In the genomic region with DNA sequence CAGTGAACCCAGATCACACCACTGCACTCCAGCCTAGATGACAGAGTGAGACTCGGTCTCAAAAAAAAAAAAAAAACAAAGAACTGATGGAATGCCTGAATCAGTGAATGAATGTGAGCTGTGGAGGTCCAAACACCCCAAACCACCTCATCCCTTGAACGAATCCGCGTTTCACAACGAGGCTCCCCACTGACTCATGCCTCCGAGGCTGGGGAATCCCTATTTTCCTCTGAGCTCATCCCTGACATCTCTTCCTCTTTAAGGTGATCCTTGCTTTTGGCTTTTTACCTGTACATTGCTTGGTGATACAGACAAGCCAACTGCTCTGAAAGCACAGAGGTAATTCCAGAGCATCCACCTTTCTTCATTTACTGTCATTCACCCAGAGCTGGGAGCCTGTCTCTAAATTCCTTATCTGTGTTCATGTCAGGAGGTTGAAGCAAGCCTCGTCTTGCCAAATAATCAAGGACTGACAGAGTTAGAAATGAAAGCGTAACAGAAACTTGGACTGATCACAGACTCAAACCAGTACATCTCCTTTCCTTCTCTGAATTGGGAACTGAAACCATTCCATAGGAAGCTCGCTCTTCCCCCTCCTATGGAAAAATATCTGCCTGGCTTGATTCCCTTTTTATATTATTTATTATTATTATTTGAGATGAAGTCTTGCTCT, we compare ENCODE assay signal across 11 cellular contexts. TPM values are rescaled to one million over a fixed set of nuclear protein-coding genes. Genes with fewer than 3 reads are reported as not detected.
DNase-seq lines count a peak whose midpoint lies in the region; ATAC-seq, FAIRE-seq and TF ChIP-seq lines count a peak whose summit lies in the region.
"Not testable (repeated sequence)": the region's sequence is repeated elsewhere in the genome, so short reads cannot be mapped to it uniquely, and the experiment has no call there.
"Had no signal": no experiment of that assay in that cellular context is flagged by ENCODE, and none has a peak within 500 bp of the region (broad histone marks: within the 10 kb centered on the region; RNA-seq: fewer than 3 reads in every experiment).

No MANE protein-coding gene starts in this region.

- in situ Hi-C loops in mammary epithelial cell (cut with MboI; ENCODE audit: low sequenced_read_pairs in 2 of 2), result not testable (repeated sequence)

- dilution Hi-C loops in mammary epithelial cell (cut with HindIII; ENCODE audit: low sequenced_read_pairs), result not testable (repeated sequence)

- not testable (repeated sequence) for H3K36me3 Mint-ChIP-seq in mesothelial cell of epicardium

- TF ChIP-seq CTCF in RWPE2 (IDR thresholded peaks at IDR 0.05; ENCODE audit: poor library complexity, severe bottlenecking); mammary epithelial cell (conservative IDR thresholded peaks at IDR 0.05 in 1 of 2, IDR thresholded peaks at IDR 0.05 in 1 of 2; ENCODE audit: extremely low read depth in 1 of 2, insufficient read depth in 1 of 2, low read depth in 1 of 2, low read length in 2 of 2); hepatocyte (IDR thresholded peaks at IDR 0.05; ENCODE audit: poor library complexity); mesothelial cell of epicardium (IDR thresholded peaks at IDR 0.05; ENCODE audit: unreplicated experiment): not testable (repeated sequence)

- H3K9me3 Mint-ChIP-seq in mesothelial cell of epicardium, result not testable (repeated sequence)

- TF ChIP-seq POLR2A in H54 (IDR thresholded peaks at IDR 0.05; ENCODE audit: low read depth, low read length), result not testable (repeated sequence)

- not testable (repeated sequence) for H3K9me2 ChIP-seq in hepatocyte (replicated peaks; ENCODE audit: insufficient read depth)

- H3K27ac ChIP-seq in RWPE2 (ENCODE audit: poor library complexity, severe bottlenecking) (peak overlapping the region; percentile 72), mammary epithelial cell (ENCODE audit: insufficient read depth, low read depth, low read length) (peak overlapping the region; percentile 68), esophagus (ENCODE audit: low read depth in 2 of 2, low read length in 1 of 2) (peak overlapping the region; percentile 84 to 91), hepatocyte (peak overlapping the region; percentile 78)

- ATAC-seq in RWPE2 (ENCODE audit: low read depth), result peak; percentile 73
- peak; percentile 40 for ATAC-seq in sciatic nerve

- not testable (repeated sequence) for H3K9me3 ChIP-seq in RWPE2 (ENCODE audit: severe bottlenecking); mammary epithelial cell (replicated peaks; ENCODE audit: insufficient read depth, low read length); esophagus (ENCODE audit: control insufficient read depth in 2 of 2, insufficient read depth in 1 of 2, low read depth in 1 of 2, low read length in 1 of 2); hepatocyte (ENCODE audit: low read depth)

- not testable (repeated sequence) for H3K36me3 ChIP-seq in RWPE2 (ENCODE audit: low read depth); mammary epithelial cell (ENCODE audit: insufficient read depth, low read length); esophagus (ENCODE audit: control insufficient read depth in 2 of 2, insufficient read depth in 2 of 2, low read length in 1 of 2); hepatocyte (replicated peaks; ENCODE audit: insufficient read depth, low read depth)

- H4K20me1 ChIP-seq in mammary epithelial cell (ENCODE audit: insufficient read depth, low read length); hepatocyte (ENCODE audit: insufficient read depth, poor library complexity, severe bottlenecking): not testable (repeated sequence)

- H2AFZ ChIP-seq in mammary epithelial cell (ENCODE audit: low read depth, low read length); hepatocyte: not testable (repeated sequence)

- intact Hi-C loops in mammary epithelial cell (cut with micrococcal nuclease); sciatic nerve (cut with DNase I): not testable (repeated sequence)

- H3K27me3 ChIP-seq in RWPE2 (ENCODE audit: insufficient read depth, poor library complexity, severe bottlenecking); mammary epithelial cell (ENCODE audit: insufficient read depth, low read length); esophagus (ENCODE audit: control insufficient read depth in 1 of 2, insufficient read depth in 2 of 2, low read length in 2 of 2); hepatocyte: not testable (repeated sequence)

- H3K27ac Mint-ChIP-seq in mesothelial cell of epicardium, result peak overlapping the region; percentile 73

- peak; percentile 89 for FAIRE-seq in H54 (lab: Jason Lieb, UNC)

- no CpG with 5 or more reads among the region's 9 CpGs for WGBS in mammary epithelial cell (ENCODE audit: low coverage, missing lambda C conversion rate)
- 53 to 58% methylated on average over 1 to 2 of the region's 9 CpGs for WGBS in esophagus, 2 donors
- WGBS in hepatocyte (ENCODE audit: low lambda C conversion rate, missing lambda C conversion rate), result 83% methylated on average over 2 of the region's 9 CpGs

- not testable (repeated sequence) for H3K4me3 Mint-ChIP-seq in mesothelial cell of epicardium

- H3K27me3 Mint-ChIP-seq in mesothelial cell of epicardium (ENCODE audit: low read depth), result not testable (repeated sequence)

- not testable (repeated sequence) for DNase-seq in H54 (ENCODE audit: insufficient read length, low spot score); RWPE2 (ENCODE audit: low spot score); mammary epithelial cell; hepatocyte (ENCODE audit: low spot score); mesothelial cell of epicardium (ENCODE audit: low spot score in 2 of 2, unreplicated experiment in 2 of 2); sciatic nerve (ENCODE audit: low spot score)

- CTCF ChIA-PET in mammary epithelial cell (lab: Charles Lee; ENCODE audit: low non-redundant PET), result not testable (repeated sequence)

- H3K4me2 ChIP-seq in mammary epithelial cell (ENCODE audit: insufficient read depth, low read depth, low read length); hepatocyte: not testable (repeated sequence)

- not testable (repeated sequence) for H3K4me3 ChIP-seq in RWPE2 (ENCODE audit: severe bottlenecking); mammary epithelial cell (replicated peaks in 1 of 3; ENCODE audit: insufficient read depth in 1 of 3, low read depth in 2 of 3, low read length in 3 of 3); hepatocyte
- peak overlapping the region in 1 of 2 donors; percentile 30 for H3K4me3 ChIP-seq in esophagus (ENCODE audit: low read depth in 1 of 2, low read length in 2 of 2)

- not testable (repeated sequence) for H3K9ac ChIP-seq in mammary epithelial cell (ENCODE audit: insufficient read depth, low read length)

- H3K4me1 Mint-ChIP-seq in mesothelial cell of epicardium, result peaks cover 44% of the 10 kb centered on the region

- TSS peak; percentile 90 for BruUV-seq in mammary epithelial cell (replicated peaks; lab: Mats Ljungman, UMichigan)

- not testable (repeated sequence) for H3K79me2 ChIP-seq in mammary epithelial cell (ENCODE audit: insufficient read depth, low read length); hepatocyte

- H3K4me1 ChIP-seq in RWPE2 (ENCODE audit: insufficient read depth, poor library complexity, severe bottlenecking) (peaks cover 34% of the 10 kb centered on the region), mammary epithelial cell (ENCODE audit: insufficient read depth, low read length) (peaks cover 12% of the 10 kb centered on the region), hepatocyte (ENCODE audit: insufficient read depth) (peaks cover 21% of the 10 kb centered on the region)
- H3K4me1 ChIP-seq in esophagus (ENCODE audit: control insufficient read depth in 2 of 2, insufficient read depth in 2 of 2, low read length in 1 of 2), result not testable (repeated sequence)

RNA-seq across cellular contexts. Expression of gene HCAR2, which starts 3.0 kb away (rescaled TPM):
- total RNA-seq in mammary epithelial cell (under 1 TPM; 0.17 to 0.28 TPM), hepatocyte (2.1 and 3.8 TPM in 2 replicates), mesothelial cell of epicardium (8.4 to 11.1 TPM (median 10.9 TPM) in 3 replicates), sciatic nerve (2.6 TPM)
- polyA plus RNA-seq in mammary epithelial cell (0.19 TPM), esophagus (10 to 100 TPM; 35.6 to 53.2 TPM), hepatocyte (3.7 and 5.0 TPM in 2 replicates)
- not detected for polyA minus RNA-seq in mammary epithelial cell
- total RNA-seq: CD8-positive, alpha-beta memory T cell; H7 had no signal
- polyA plus RNA-seq: BJ; CD8-positive, alpha-beta memory T cell had no signal

RNA-seq across cellular contexts. Expression of gene HCAR3, which starts 16.4 kb away (rescaled TPM):
- total RNA-seq in mammary epithelial cell (under 1 TPM; 0.33 to 0.78 TPM), hepatocyte (0.12 and 0.30 TPM in 2 replicates), mesothelial cell of epicardium (1.1 to 1.6 TPM (median 1.5 TPM) in 3 replicates), sciatic nerve (3.5 TPM)
- polyA plus RNA-seq in mammary epithelial cell (0.65 TPM), esophagus (10 to 100 TPM in 1 of 2 donors, 1 to 10 TPM in 1; 7.5 to 10.2 TPM), hepatocyte (0.34 and 1.2 TPM in 2 replicates)
- not detected for polyA minus RNA-seq in mammary epithelial cell
- total RNA-seq: A673; CD8-positive, alpha-beta memory T cell; H7 had no signal
- polyA plus RNA-seq: BJ; CD8-positive, alpha-beta memory T cell had no signal

RNA-seq across cellular contexts. Expression of gene HCAR1, which starts 30.5 kb away (rescaled TPM):
- 1 to 10 TPM; 5.5 to 8.8 TPM for total RNA-seq in mammary epithelial cell
- 4.3 TPM for polyA plus RNA-seq in mammary epithelial cell
- 14.1 TPM for polyA minus RNA-seq in mammary epithelial cell
- under 1 TPM; 0.15 to 0.18 TPM for polyA plus RNA-seq in esophagus
- total RNA-seq in hepatocyte, result 0.40 and 0.63 TPM in 2 replicates
- polyA plus RNA-seq in hepatocyte, result 0.19 TPM in 1 of 2 replicates, not detected in the other
- 1.2 to 1.3 TPM (median 1.2 TPM) in 3 replicates for total RNA-seq in mesothelial cell of epicardium
- 1.4 TPM for total RNA-seq in sciatic nerve
- total RNA-seq: H7 had no signal
- polyA plus RNA-seq: BJ; CD8-positive, alpha-beta memory T cell had no signal

RNA-seq across cellular contexts. Expression of gene DENR, which starts 52.5 kb away (rescaled TPM):
- total RNA-seq in mammary epithelial cell, result 10 to 100 TPM; 42.5 to 73.0 TPM
- polyA plus RNA-seq in mammary epithelial cell, result 23.0 TPM
- 38.3 TPM for polyA minus RNA-seq in mammary epithelial cell
- polyA plus RNA-seq in esophagus, result 10 to 100 TPM; 24.2 to 27.6 TPM
- total RNA-seq in hepatocyte, result 42.5 and 42.6 TPM in 2 replicates
- 62.8 and 64.8 TPM in 2 replicates for polyA plus RNA-seq in hepatocyte
- total RNA-seq in mesothelial cell of epicardium, result 66.4 to 69.5 TPM (median 69.4 TPM) in 3 replicates
- total RNA-seq in sciatic nerve, result 32.7 TPM
